Comparison of ENCODE assay signal across 1 cellular context in the genomic region with DNA sequence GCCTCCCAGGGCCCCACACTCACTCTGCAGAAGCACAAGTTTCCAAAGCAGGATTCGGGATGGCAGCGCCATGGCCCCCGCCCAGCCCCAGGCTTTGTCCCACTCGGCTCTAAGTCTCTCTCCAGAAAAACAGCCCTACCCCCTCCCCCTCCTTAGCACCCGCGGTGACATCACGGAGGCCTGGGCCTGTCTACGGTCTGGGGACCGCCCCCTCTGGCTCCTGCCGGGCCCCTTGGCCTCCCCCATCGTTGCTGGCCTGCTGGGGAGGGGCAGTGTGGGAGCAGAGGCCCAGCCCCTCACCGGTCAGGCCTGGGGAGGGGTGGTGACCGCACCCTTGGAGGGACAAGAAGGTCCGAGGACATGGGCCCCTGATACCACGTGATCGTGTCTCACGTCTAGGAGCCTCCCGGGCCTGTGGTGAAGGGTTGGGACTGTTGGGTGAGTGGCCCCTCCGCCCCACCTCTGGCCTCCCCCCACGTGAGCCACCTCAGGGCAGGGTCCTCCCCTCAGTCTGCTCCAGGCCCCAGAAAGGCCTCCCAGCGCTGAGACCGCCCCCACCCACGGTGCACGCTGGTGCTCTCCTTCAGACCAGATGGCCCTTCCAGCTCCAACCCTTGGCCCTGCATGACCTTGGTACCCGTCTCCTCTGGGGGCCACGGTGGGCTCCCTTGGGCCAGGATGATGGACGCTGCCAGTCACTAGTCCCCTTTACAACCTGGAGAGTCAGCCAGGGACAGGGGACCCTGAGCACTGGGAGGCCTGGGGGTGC.
TF ChIP-seq lines count a peak whose summit lies in the region.

A gene with protein sequence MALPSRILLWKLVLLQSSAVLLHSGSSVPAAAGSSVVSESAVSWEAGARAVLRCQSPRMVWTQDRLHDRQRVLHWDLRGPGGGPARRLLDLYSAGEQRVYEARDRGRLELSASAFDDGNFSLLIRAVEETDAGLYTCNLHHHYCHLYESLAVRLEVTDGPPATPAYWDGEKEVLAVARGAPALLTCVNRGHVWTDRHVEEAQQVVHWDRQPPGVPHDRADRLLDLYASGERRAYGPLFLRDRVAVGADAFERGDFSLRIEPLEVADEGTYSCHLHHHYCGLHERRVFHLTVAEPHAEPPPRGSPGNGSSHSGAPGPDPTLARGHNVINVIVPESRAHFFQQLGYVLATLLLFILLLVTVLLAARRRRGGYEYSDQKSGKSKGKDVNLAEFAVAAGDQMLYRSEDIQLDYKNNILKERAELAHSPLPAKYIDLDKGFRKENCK (minus strand): TSS at position 123 of the 769 bp plus-strand sequence. CDS start 51 bp downstream, at position 72.

TF ChIP-seq in K562, 482 proteins besides CTCF, POLR2A, EP300 and RAD21 (continued from another document and continues in another):
- TF ChIP-seq ZNF174 (CRISPR knock-in tag; IDR thresholded peaks at IDR 0.05): no peak
- no peak for TF ChIP-seq ZNF431 (CRISPR knock-in tag; IDR thresholded peaks at IDR 0.05)
- no peak for TF ChIP-seq ZBED1 (IDR thresholded peaks at IDR 0.05)
- TF ChIP-seq COPS2 (conservative IDR thresholded peaks at IDR 0.05): no peak
- TF ChIP-seq KDM5B (IDR thresholded peaks at IDR 0.05; ENCODE audit: insufficient replicate concordance, low read depth, low read length): no peak
- TF ChIP-seq PYGO2 (tag; IDR thresholded peaks at IDR 0.05): no peak
- no peak for TF ChIP-seq ZNF23 (CRISPR knock-in tag; IDR thresholded peaks at IDR 0.05)
- TF ChIP-seq NCOR1 (IDR thresholded peaks at IDR 0.05): no peak
- TF ChIP-seq, protein P1, sequence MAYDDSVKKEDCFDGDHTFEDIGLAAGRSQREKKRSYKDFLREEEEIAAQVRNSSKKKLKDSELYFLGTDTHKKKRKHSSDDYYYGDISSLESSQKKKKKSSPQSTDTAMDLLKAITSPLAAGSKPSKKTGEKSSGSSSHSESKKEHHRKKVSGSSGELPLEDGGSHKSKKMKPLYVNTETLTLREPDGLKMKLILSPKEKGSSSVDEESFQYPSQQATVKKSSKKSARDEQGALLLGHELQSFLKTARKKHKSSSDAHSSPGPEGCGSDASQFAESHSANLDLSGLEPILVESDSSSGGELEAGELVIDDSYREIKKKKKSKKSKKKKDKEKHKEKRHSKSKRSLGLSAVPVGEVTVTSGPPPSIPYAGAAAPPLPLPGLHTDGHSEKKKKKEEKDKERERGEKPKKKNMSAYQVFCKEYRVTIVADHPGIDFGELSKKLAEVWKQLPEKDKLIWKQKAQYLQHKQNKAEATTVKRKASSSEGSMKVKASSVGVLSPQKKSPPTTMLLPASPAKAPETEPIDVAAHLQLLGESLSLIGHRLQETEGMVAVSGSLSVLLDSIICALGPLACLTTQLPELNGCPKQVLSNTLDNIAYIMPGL (CRISPR knock-in tag; IDR thresholded peaks at IDR 0.05): no peak
- no peak for TF ChIP-seq IFI16 (CRISPR knock-in tag; IDR thresholded peaks at IDR 0.05)
- TF ChIP-seq MYC (IDR thresholded peaks at IDR 0.05; ENCODE audit: low read depth, low read length): peak; percentile 41
- peak; percentile 58; the same call in 1 of the 2 replicates for TF ChIP-seq MYC (CRISPR knock-in tag; IDR thresholded peaks at IDR 0.05; ENCODE audit: borderline replicate concordance, low read depth)
- TF ChIP-seq, protein P2, sequence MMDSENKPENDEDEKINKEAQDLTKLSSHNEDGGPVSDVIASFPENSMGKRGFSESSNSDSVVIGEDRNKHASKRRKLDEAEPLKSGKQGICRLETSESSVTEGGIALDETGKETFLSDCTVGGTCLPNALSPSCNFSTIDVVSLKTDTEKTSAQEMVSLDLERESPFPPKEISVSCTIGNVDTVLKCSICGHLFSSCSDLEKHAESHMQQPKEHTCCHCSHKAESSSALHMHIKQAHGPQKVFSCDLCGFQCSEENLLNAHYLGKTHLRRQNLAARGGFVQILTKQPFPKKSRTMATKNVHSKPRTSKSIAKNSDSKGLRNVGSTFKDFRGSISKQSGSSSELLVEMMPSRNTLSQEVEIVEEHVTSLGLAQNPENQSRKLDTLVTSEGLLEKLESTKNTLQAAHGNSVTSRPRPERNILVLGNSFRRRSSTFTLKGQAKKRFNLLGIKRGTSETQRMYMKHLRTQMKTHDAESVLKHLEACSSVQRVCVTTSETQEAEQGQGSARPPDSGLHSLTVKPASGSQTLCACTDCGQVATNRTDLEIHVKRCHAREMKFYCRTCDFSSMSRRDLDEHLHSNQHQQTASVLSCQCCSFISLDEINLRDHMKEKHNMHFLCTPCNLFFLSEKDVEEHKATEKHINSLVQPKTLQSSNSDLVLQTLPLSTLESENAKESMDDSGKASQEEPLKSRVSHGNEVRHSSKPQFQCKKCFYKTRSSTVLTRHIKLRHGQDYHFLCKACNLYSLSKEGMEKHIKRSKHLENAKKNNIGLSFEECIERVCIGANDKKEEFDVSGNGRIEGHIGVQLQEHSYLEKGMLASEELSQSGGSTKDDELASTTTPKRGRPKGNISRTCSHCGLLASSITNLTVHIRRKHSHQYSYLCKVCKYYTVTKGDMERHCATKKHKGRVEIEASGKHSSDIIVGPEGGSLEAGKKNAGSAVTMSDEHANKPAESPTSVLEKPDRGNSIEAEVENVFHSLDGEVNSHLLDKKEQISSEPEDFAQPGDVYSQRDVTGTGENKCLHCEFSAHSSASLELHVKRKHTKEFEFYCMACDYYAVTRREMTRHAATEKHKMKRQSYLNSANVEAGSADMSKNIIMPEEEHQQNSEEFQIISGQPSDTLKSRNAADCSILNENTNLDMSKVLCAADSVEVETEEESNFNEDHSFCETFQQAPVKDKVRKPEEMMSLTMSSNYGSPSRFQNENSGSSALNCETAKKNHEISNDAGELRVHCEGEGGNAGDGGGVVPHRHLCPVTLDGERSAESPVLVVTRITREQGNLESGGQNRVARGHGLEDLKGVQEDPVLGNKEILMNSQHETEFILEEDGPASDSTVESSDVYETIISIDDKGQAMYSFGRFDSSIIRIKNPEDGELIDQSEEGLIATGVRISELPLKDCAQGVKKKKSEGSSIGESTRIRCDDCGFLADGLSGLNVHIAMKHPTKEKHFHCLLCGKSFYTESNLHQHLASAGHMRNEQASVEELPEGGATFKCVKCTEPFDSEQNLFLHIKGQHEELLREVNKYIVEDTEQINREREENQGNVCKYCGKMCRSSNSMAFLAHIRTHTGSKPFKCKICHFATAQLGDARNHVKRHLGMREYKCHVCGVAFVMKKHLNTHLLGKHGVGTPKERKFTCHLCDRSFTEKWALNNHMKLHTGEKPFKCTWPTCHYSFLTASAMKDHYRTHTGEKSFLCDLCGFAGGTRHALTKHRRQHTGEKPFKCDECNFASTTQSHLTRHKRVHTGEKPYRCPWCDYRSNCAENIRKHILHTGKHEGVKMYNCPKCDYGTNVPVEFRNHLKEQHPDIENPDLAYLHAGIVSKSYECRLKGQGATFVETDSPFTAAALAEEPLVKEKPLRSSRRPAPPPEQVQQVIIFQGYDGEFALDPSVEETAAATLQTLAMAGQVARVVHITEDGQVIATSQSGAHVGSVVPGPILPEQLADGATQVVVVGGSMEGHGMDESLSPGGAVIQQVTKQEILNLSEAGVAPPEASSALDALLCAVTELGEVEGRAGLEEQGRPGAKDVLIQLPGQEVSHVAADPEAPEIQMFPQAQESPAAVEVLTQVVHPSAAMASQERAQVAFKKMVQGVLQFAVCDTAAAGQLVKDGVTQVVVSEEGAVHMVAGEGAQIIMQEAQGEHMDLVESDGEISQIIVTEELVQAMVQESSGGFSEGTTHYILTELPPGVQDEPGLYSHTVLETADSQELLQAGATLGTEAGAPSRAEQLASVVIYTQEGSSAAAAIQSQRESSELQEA (IDR thresholded peaks at IDR 0.05; ENCODE audit: low read depth): no peak
- no peak for TF ChIP-seq ZBTB33 (CRISPR knock-in tag; IDR thresholded peaks at IDR 0.05)
- no peak for TF ChIP-seq GTF3C2 (IDR thresholded peaks at IDR 0.05; ENCODE audit: borderline replicate concordance, extremely low read depth, insufficient read length)
- TF ChIP-seq THRA (IDR thresholded peaks at IDR 0.05): no peak
- peak; percentile 56; the same call in 1 of the 2 replicates for TF ChIP-seq CTBP1 (IDR thresholded peaks at IDR 0.05; ENCODE audit: borderline replicate concordance)
- TF ChIP-seq NFRKB (IDR thresholded peaks at IDR 0.05; ENCODE audit: low read depth): peak; percentile 49; the same call in 1 of the 2 replicates
- TF ChIP-seq PTBP1 (IDR thresholded peaks at IDR 0.05; ENCODE audit: low read depth, low read length): 0 out of 2 replicates have a peak, but pooled peaks have one; percentile 10
- no peak for TF ChIP-seq ZNF24 (IDR thresholded peaks at IDR 0.05)
- no peak for TF ChIP-seq ZKSCAN8 (CRISPR knock-in tag; IDR thresholded peaks at IDR 0.05)
- TF ChIP-seq PPARD (CRISPR knock-in tag; IDR thresholded peaks at IDR 0.05): no peak
- no peak for TF ChIP-seq POU5F1 (IDR thresholded peaks at IDR 0.05; ENCODE audit: borderline replicate concordance, low read depth, low read length, partially characterized antibody)
- no peak for TF ChIP-seq NFIX (CRISPR knock-in tag; IDR thresholded peaks at IDR 0.05; ENCODE audit: low read depth)
- TF ChIP-seq MYBL2 (IDR thresholded peaks at IDR 0.05; ENCODE audit: low read depth): no peak
- no peak for TF ChIP-seq MYBL2 (CRISPR knock-in tag; IDR thresholded peaks at IDR 0.05; ENCODE audit: borderline replicate concordance)
- TF ChIP-seq BRCA1 (IDR thresholded peaks at IDR 0.05): no peak
- TF ChIP-seq BRCA1 (CRISPR knock-in tag; IDR thresholded peaks at IDR 0.05): no peak
- TF ChIP-seq ARHGAP35 (IDR thresholded peaks at IDR 0.05; ENCODE audit: partially characterized antibody): no peak
- TF ChIP-seq, protein P3, sequence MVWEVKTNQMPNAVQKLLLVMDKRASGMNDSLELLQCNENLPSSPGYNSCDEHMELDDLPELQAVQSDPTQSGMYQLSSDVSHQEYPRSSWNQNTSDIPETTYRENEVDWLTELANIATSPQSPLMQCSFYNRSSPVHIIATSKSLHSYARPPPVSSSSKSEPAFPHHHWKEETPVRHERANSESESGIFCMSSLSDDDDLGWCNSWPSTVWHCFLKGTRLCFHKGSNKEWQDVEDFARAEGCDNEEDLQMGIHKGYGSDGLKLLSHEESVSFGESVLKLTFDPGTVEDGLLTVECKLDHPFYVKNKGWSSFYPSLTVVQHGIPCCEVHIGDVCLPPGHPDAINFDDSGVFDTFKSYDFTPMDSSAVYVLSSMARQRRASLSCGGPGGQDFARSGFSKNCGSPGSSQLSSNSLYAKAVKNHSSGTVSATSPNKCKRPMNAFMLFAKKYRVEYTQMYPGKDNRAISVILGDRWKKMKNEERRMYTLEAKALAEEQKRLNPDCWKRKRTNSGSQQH (CRISPR knock-in tag; IDR thresholded peaks at IDR 0.05): no peak
- TF ChIP-seq GTF2F1 (IDR thresholded peaks at IDR 0.05; ENCODE audit: low read depth, low read length): no peak
- TF ChIP-seq MXD1 (CRISPR knock-in tag; IDR thresholded peaks at IDR 0.05; ENCODE audit: borderline replicate concordance, poor library complexity, severe bottlenecking): no peak
- no peak for TF ChIP-seq WHSC1 (IDR thresholded peaks at IDR 0.05; ENCODE audit: low read length)
- no peak for TF ChIP-seq TRIM28 (IDR thresholded peaks at IDR 0.05)
